14 cellular contexts compared by ENCODE assay signal in genomic region chr7:139525239-139525638, GRCh38. TPM values are rescaled to one million over a fixed set of nuclear protein-coding genes. Genes with fewer than 3 reads are reported as not detected.
A peak's percentile ranks its signal among the peaks of the same experiment; 100 is the strongest.
DNase-seq lines count a peak whose midpoint lies in the region; ATAC-seq, FAIRE-seq and TF ChIP-seq lines count a peak whose summit lies in the region.
"Had no signal": no experiment of that assay in that cellular context is flagged by ENCODE, and none has a peak within 500 bp of the region (broad histone marks: within the 10 kb centered on the region; RNA-seq: fewer than 3 reads in every experiment).

No MANE protein-coding gene starts in this region.

- H4K5ac ChIP-seq in H1 (ENCODE audit: insufficient read length, low read depth, low read length): no peak overlapping the region

- H3K4me3 ChIP-seq in HepG2 (replicated peaks in 1 of 3; ENCODE audit: insufficient read depth in 1 of 3, low read depth in 2 of 3, low read length in 3 of 3): no peak overlapping the region
- no peak overlapping the region for H3K4me3 ChIP-seq in right lobe of liver
- no peak overlapping the region for H3K4me3 ChIP-seq in H1 (ENCODE audit: extremely low read depth in 1 of 4, insufficient read depth in 2 of 4, low read depth in 3 of 4, low read length in 4 of 4)
- H3K4me3 ChIP-seq in PC-3 (ENCODE audit: low read length): no peak overlapping the region
- H3K4me3 ChIP-seq: BLaER1 treated with 17β-estradiol and CSF1 and Interleukin-3, amounts not matched to agents 10 nM and 100 nM had no signal

- intact Hi-C loops in HepG2 (cut with micrococcal nuclease; ENCODE audit: unreplicated experiment): no loop called here
- intact Hi-C loops in right lobe of liver (cut with DNase I): no loop called here
- intact Hi-C loops in PC-3 (cut with micrococcal nuclease): no loop called here

- 71% methylated on average over 10 of the region's 10 CpGs for WGBS in HepG2 (ENCODE audit: low lambda C conversion rate)
- 81% methylated on average over 6 of the region's 10 CpGs for WGBS in right lobe of liver (ENCODE audit: insufficient coverage, low coverage, low lambda C conversion rate, missing lambda C conversion rate)
- WGBS in H1 (ENCODE audit: extremely low coverage in 1 of 2, insufficient coverage in 1 of 2, insufficient read length in 1 of 2, insufficient replicate concordance in 2 of 2, low coverage in 1 of 2, low lambda C conversion rate in 2 of 2, missing lambda C conversion rate in 1 of 2), 2 experiments: 90% methylated on average over 8 of the region's 10 CpGs; no CpG with 5 or more reads in 1 of the 2 experiments

- H4K91ac ChIP-seq in H1 (replicated peaks; ENCODE audit: insufficient read length, low read length): no peak overlapping the region

- H3K27me3 ChIP-seq in HepG2 (ENCODE audit: control insufficient read depth in 1 of 2, insufficient read depth in 2 of 2, low read length in 2 of 2) (peaks cover 0 to 51% of the 10 kb centered on the region in 2 experiments; a peak in 4 of 5 replicates), right lobe of liver (no peaks in the 10 kb centered on the region), H1 (replicated peaks in 1 of 4; ENCODE audit: control insufficient read depth in 3 of 4, extremely low read depth in 1 of 4, insufficient read depth in 3 of 4, low read length in 3 of 4) (peaks cover 20 to 47% (median 38%) of the 10 kb centered on the region in 4 experiments), PC-3 (ENCODE audit: low read length) (no peaks in the 10 kb centered on the region)

- in situ Hi-C loops in HepG2 (cut with HindIII; ENCODE audit: extremely low pct_ligation_motif_present, low pct_unique_long_range_greater_than_20kb): no loop called here

- no peak for TF ChIP-seq RAD21 in HepG2 (CRISPR knock-in tag; IDR thresholded peaks at IDR 0.05)
- TF ChIP-seq RAD21 in H1 (IDR thresholded peaks at IDR 0.05 in 1 of 2, conservative IDR thresholded peaks at IDR 0.05 in 1 of 2; ENCODE audit: low read depth in 2 of 2, low read length in 2 of 2): no peak

- FAIRE-seq in HepG2 (lab: Jason Lieb, UNC): no peak
- no peak for FAIRE-seq in H1 (lab: Jason Lieb, UNC)

- no peak for DNase-seq in HepG2 (ENCODE audit: low spot score)
- no peak for DNase-seq in right lobe of liver
- no peak for DNase-seq in H1 (ENCODE audit: low read depth in 1 of 2, low spot score in 2 of 2)
- DNase-seq in neural crest cell (ENCODE audit: low read depth, low spot score): no peak
- DNase-seq in PC-3: no peak
- no peak for DNase-seq in stimulated activated CD4-positive, alpha-beta T cell treated with anti-CD3 and anti-CD28 coated beads, Interleukin-15, amount 100 ng/mL, for 24 hours
- DNase-seq: 8988T; AML-193; CD4-positive, CD25-positive, alpha-beta regulatory T cell had no signal

- no peaks in the 10 kb centered on the region for H3F3A ChIP-seq in PC-3 (ENCODE audit: low read length, unreplicated experiment)

- H3K4me1 Mint-ChIP-seq in neural crest cell: peaks cover 7% of the 10 kb centered on the region

- CTCF ChIA-PET in HepG2 (lab: Yijun Ruan, JAX; ENCODE audit: low intra/inter-chr PET ratio, low total read pairs): no interaction called here
- CTCF ChIA-PET in H1 (lab: Charles Lee; ENCODE audit: partially characterized antibody): interaction anchor here (0.9 to 2.1 kb wide), 5 partner anchors 17 to 96 kb away, joined by 3 to 13 read pairs (median 5); no protein-coding TSS in a partner anchor
- CTCF ChIA-PET in PC-3 (lab: Charles Lee): no interaction called here

- TF ChIP-seq EP300 in HepG2 (IDR thresholded peaks at IDR 0.05; ENCODE audit: low read depth in 2 of 2, low read length in 2 of 2) (no peak), HepG2 (CRISPR knock-in tag; IDR thresholded peaks at IDR 0.05; ENCODE audit: borderline replicate concordance) (no peak), H1 (IDR thresholded peaks at IDR 0.05; ENCODE audit: borderline replicate concordance in 1 of 2, low read depth in 2 of 2, low read length in 2 of 2) (no peak)

- POLR2A ChIA-PET in HepG2 (lab: Yijun Ruan, JAX): no interaction called here
- POLR2A ChIA-PET in H1 (lab: Charles Lee; ENCODE audit: partially characterized antibody): interaction anchor here (0.8 to 1.5 kb wide), 5 partner anchors 9 to 97 kb away, joined by 3 to 4 read pairs (median 3); partner anchors contain the start of gene KLRG2
- POLR2A ChIA-PET in PC-3 (lab: Charles Lee; ENCODE audit: unreplicated experiment): no interaction called here

- no peaks in the 10 kb centered on the region for H3K9me3 Mint-ChIP-seq in neural crest cell

- no peak overlapping the region for H3K14ac ChIP-seq in H1 (ENCODE audit: insufficient read length)

- no peak overlapping the region for H2BK120ac ChIP-seq in H1 (replicated peaks; ENCODE audit: low read depth, low read length)

- no peak overlapping the region for H3K23ac ChIP-seq in H1 (ENCODE audit: insufficient read length)

- peak overlapping the region; percentile 12; the same call in 1 of the 2 replicates for H2BK12ac ChIP-seq in H1 (ENCODE audit: low read depth, low read length)

- H3K27ac Mint-ChIP-seq in neural crest cell (ENCODE audit: unreplicated experiment): no peak overlapping the region

- peak overlapping the region; percentile 55; the same call in 1 of the 2 replicates for H2BK15ac ChIP-seq in H1 (ENCODE audit: low read length)

- TF ChIP-seq POLR2A in HepG2 (IDR thresholded peaks at IDR 0.05; ENCODE audit: insufficient read depth in 1 of 2, low read depth in 2 of 2, low read length in 2 of 2) (no peak), right lobe of liver (IDR thresholded peaks at IDR 0.05) (no peak), H1 (IDR thresholded peaks at IDR 0.05; ENCODE audit: control extremely low read depth in 1 of 2, low read depth in 2 of 2, low read length in 2 of 2) (no peak)

- H3K23me2 ChIP-seq in H1 (ENCODE audit: low read depth, low read length): peaks cover 5% of the 10 kb centered on the region; the same call in 1 of the 2 replicates

- H3K56ac ChIP-seq in H1 (replicated peaks; ENCODE audit: insufficient read length, low read depth, low read length): no peak overlapping the region

- H2BK5ac ChIP-seq in H1 (ENCODE audit: low read depth, low read length): no peak overlapping the region; the same call in 1 of the 2 replicates

- H3K4me1 ChIP-seq in HepG2 (ENCODE audit: insufficient read depth, low read length) (peaks cover 5% of the 10 kb centered on the region; the same call in 1 of the 2 replicates), right lobe of liver (no peaks in the 10 kb centered on the region), H1 (replicated peaks in 1 of 4; ENCODE audit: control insufficient read depth in 3 of 4, insufficient read depth in 4 of 4, low read length in 3 of 4) (peaks cover 0 to 7% (median 0%) of the 10 kb centered on the region in 4 experiments; a peak in 2 of 7 replicates), PC-3 (ENCODE audit: insufficient read depth, low read length) (no peaks in the 10 kb centered on the region)

- no peaks in the 10 kb centered on the region for H3K9me2 ChIP-seq in PC-3 (replicated peaks; ENCODE audit: low read length)

- H3K4me3 Mint-ChIP-seq in neural crest cell: peak overlapping the region; percentile 35

- H2AK5ac ChIP-seq in H1 (ENCODE audit: low read depth, low read length): no peak overlapping the region

- H2AFZ ChIP-seq in HepG2 (ENCODE audit: low read length): no peak overlapping the region
- no peak overlapping the region for H2AFZ ChIP-seq in H1 (ENCODE audit: low read length)
- H2AFZ ChIP-seq in PC-3 (ENCODE audit: low read length): no peak overlapping the region

- no peaks in the 10 kb centered on the region for H3K79me1 ChIP-seq in H1 (ENCODE audit: low read depth, low read length)

- no peaks in the 10 kb centered on the region for H3K36me3 ChIP-seq in HepG2 (replicated peaks in 1 of 2; ENCODE audit: control insufficient read depth in 1 of 2, insufficient read depth in 2 of 2, low read length in 2 of 2)
- no peaks in the 10 kb centered on the region for H3K36me3 ChIP-seq in right lobe of liver
- no peaks in the 10 kb centered on the region for H3K36me3 ChIP-seq in H1 (ENCODE audit: control insufficient read depth in 2 of 4, insufficient read depth in 4 of 4, low read length in 3 of 4)
- H3K36me3 ChIP-seq in PC-3 (ENCODE audit: low read depth, low read length): no peaks in the 10 kb centered on the region
- H3K36me3 ChIP-seq: BLaER1 treated with 17β-estradiol and CSF1 and Interleukin-3, amounts not matched to agents 10 nM and 100 nM had no signal

- ATAC-seq in HepG2: peak; percentile 22; the same call in 2 of the 3 replicates
- no peak for ATAC-seq in right lobe of liver
- no peak for ATAC-seq in PC-3
- ATAC-seq in HG02610 (IDR thresholded peaks at IDR 0.05; ENCODE audit: unreplicated experiment): no peak
- no peak for ATAC-seq in HG03159 (IDR thresholded peaks at IDR 0.05; ENCODE audit: unreplicated experiment)

- TF ChIP-seq CTCF in HepG2 (CRISPR knock-in tag; IDR thresholded peaks at IDR 0.05) (no peak), right lobe of liver (IDR thresholded peaks at IDR 0.05) (no peak), H1 (IDR thresholded peaks at IDR 0.05; ENCODE audit: control extremely low read depth in 1 of 3, insufficient read depth in 1 of 3, low read depth in 1 of 3, low read length in 3 of 3) (no peak), neural crest cell (conservative IDR thresholded peaks at IDR 0.05) (no peak), PC-3 (conservative IDR thresholded peaks at IDR 0.05; ENCODE audit: low read depth, low read length) (no peak)

- H4K20me1 ChIP-seq in HepG2 (ENCODE audit: insufficient read depth, low read length) (no peaks in the 10 kb centered on the region; the same call in 1 of the 2 replicates), H1 (replicated peaks in 1 of 2; ENCODE audit: control insufficient read depth in 1 of 2, insufficient read depth in 2 of 2, low read length in 2 of 2) (peaks cover 0 to 2% of the 10 kb centered on the region in 2 experiments), PC-3 (ENCODE audit: low read length) (no peaks in the 10 kb centered on the region)
- H4K20me1 ChIP-seq: BLaER1 treated with 17β-estradiol and CSF1 and Interleukin-3, amounts not matched to agents 10 nM and 100 nM had no signal

- no peak overlapping the region for H3K4me2 ChIP-seq in HepG2 (ENCODE audit: low read depth, low read length)
- no peak overlapping the region for H3K4me2 ChIP-seq in H1 (ENCODE audit: insufficient read depth in 1 of 2, low read depth in 2 of 2, low read length in 2 of 2)
- H3K4me2 ChIP-seq in PC-3 (ENCODE audit: low read length): no peak overlapping the region
- H3K4me2 ChIP-seq: BLaER1 treated with 17β-estradiol and CSF1 and Interleukin-3, amounts not matched to agents 10 nM and 100 nM had no signal

- H3K79me2 ChIP-seq in HepG2 (ENCODE audit: insufficient read depth, low read length): no peaks in the 10 kb centered on the region
- no peaks in the 10 kb centered on the region for H3K79me2 ChIP-seq in H1 (ENCODE audit: control insufficient read depth in 1 of 2, insufficient read depth in 2 of 2, low read length in 2 of 2)
- no peaks in the 10 kb centered on the region for H3K79me2 ChIP-seq in PC-3 (ENCODE audit: low read length)

- no peak overlapping the region for H2BK20ac ChIP-seq in H1 (ENCODE audit: low read length)

- H3K9me3 ChIP-seq in HepG2 (ENCODE audit: low read length) (no peaks in the 10 kb centered on the region), right lobe of liver (no peaks in the 10 kb centered on the region), H1 (ENCODE audit: insufficient read depth in 2 of 2, low read depth in 1 of 2, low read length in 1 of 2) (peaks cover 0 to 4% of the 10 kb centered on the region in 2 experiments; a peak in 1 of 4 replicates), PC-3 (ENCODE audit: low read length) (no peaks in the 10 kb centered on the region)

- BruUV-seq in HepG2 (replicated peaks; lab: Mats Ljungman, UMichigan) (no TSS peak), PC-3 (replicated peaks; lab: Mats Ljungman, UMichigan) (no TSS peak)

- H3K27ac ChIP-seq in HepG2 (ENCODE audit: extremely low read length, insufficient read depth, low read length) (no peak overlapping the region), right lobe of liver (no peak overlapping the region), H1 (ENCODE audit: low read depth, low read length) (no peak overlapping the region), PC-3 (ENCODE audit: low read length) (no peak overlapping the region)
- H3K27ac ChIP-seq: BLaER1 treated with 17β-estradiol and CSF1 and Interleukin-3, amounts not matched to agents 10 nM and 100 nM had no signal

- peaks cover 55% of the 10 kb centered on the region for H3K27me3 Mint-ChIP-seq in neural crest cell (ENCODE audit: low read depth)

- peaks cover 3% of the 10 kb centered on the region for H3K36me3 Mint-ChIP-seq in neural crest cell (ENCODE audit: low read depth)

- no peak overlapping the region for H3K4ac ChIP-seq in H1 (replicated peaks; ENCODE audit: insufficient read length, low read depth, low read length)

- no peak overlapping the region for H3K9ac ChIP-seq in HepG2 (ENCODE audit: insufficient read depth, low read depth, low read length)
- no peak overlapping the region for H3K9ac ChIP-seq in H1 (replicated peaks in 1 of 4; ENCODE audit: extremely low read depth in 1 of 4, low read depth in 3 of 4, low read length in 3 of 4)
- no peak overlapping the region for H3K9ac ChIP-seq in PC-3 (ENCODE audit: low read length)
- H3K9ac ChIP-seq: BLaER1 treated with 17β-estradiol and CSF1 and Interleukin-3, amounts not matched to agents 10 nM and 100 nM had no signal

- H3K18ac ChIP-seq in H1 (ENCODE audit: extremely low read depth, low read length): no peak overlapping the region

- H4K8ac ChIP-seq in H1 (ENCODE audit: extremely low read depth, insufficient read depth, low read length): no peak overlapping the region

RNA-seq across cellular contexts. Expression of gene CLEC2L, which starts 1.8 kb away (rescaled TPM):
- total RNA-seq in HepG2 (2016; rRNA removed; fragmentation: Illumina TruSeq; extraction: Trizol) (0.20 TPM in 2 replicates), right lobe of liver (not detected), neural crest cell (0.39 and 0.65 TPM in 2 replicates), PC-3 (2014; rRNA removed) (not detected in 2 replicates)
- total RNA-seq in HepG2 (2016; cell fraction: cytosol; rRNA removed; fragmentation: Illumina TruSeq; extraction: Trizol; ENCODE audit: low read depth): 0.20 and 0.26 TPM in 2 replicates
- 0.18 and 0.26 TPM in 2 replicates for total RNA-seq in HepG2 (2016; cell fraction: insoluble cytoplasmic fraction; rRNA removed; fragmentation: Illumina TruSeq; extraction: Trizol)
- total RNA-seq in HepG2 (2016; cell fraction: membrane; rRNA removed; fragmentation: Illumina TruSeq; extraction: Trizol): 0.45 TPM in 1 of 2 replicates, not detected in the other
- not detected in 2 replicates for total RNA-seq in HepG2 (2016; cell fraction: nucleus; rRNA removed; fragmentation: Illumina TruSeq; extraction: Trizol)
- polyA plus RNA-seq in HepG2 (2011; rRNA removed) (0.25 and 0.56 TPM in 2 replicates), H1 (2011; rRNA removed) (1.5 and 1.9 TPM in 2 replicates)
- polyA plus RNA-seq in HepG2 (2011; cell fraction: cytosol; rRNA removed): 0.28 and 0.48 TPM in 2 replicates
- 0.23 and 0.24 TPM in 2 replicates for polyA plus RNA-seq in HepG2 (2011; cell fraction: nucleus; rRNA removed)
- polyA plus RNA-seq in HepG2 (2012): not detected in 2 replicates
- 0.07 and 0.22 TPM in 2 replicates for polyA plus RNA-seq in HepG2 (2016; cell fraction: cytosol; fragmentation: Illumina TruSeq; extraction: Trizol; ENCODE audit: low read depth)
- 0.29 and 0.39 TPM in 2 replicates for polyA plus RNA-seq in HepG2 (2016; cell fraction: insoluble cytoplasmic fraction; fragmentation: Illumina TruSeq; extraction: Trizol; ENCODE audit: low read depth)
- 0.48 and 0.54 TPM in 2 replicates for polyA plus RNA-seq in HepG2 (2016; cell fraction: membrane; fragmentation: Illumina TruSeq; extraction: Trizol; ENCODE audit: low read depth)
- 0.59 TPM in 1 of 2 replicates, not detected in the other for polyA plus RNA-seq in HepG2 (2016; cell fraction: nucleus; fragmentation: Illumina TruSeq; extraction: Trizol; ENCODE audit: insufficient read depth, low read depth)
- 0.70 TPM in 1 of 2 replicates, not detected in the other for polyA minus RNA-seq in HepG2 (2011; rRNA and poly(A)+ RNA removed; ENCODE audit: low replicate concordance)
- not detected in 2 replicates for polyA minus RNA-seq in HepG2 (2011; cell fraction: cytosol; rRNA and poly(A)+ RNA removed)
- polyA minus RNA-seq in HepG2 (2011; cell fraction: nucleus; rRNA and poly(A)+ RNA removed): not detected in 2 replicates
- 0.20 TPM in 1 of 2 replicates, not detected in the other for total RNA-seq in H1 (2021; fragmentation: NEBNext Ultra II Directional; extraction: Animal tissue kit (Norgen Biotek cat#: 25700))
- polyA plus RNA-seq in H1 (2011; cell fraction: cytosol; rRNA removed): 1.0 TPM
- 1.7 TPM for polyA plus RNA-seq in H1 (2011; cell fraction: nucleus; rRNA removed)
- polyA plus RNA-seq in H1 (2012, experiment 1 of 2): 0.50 to 0.68 TPM (median 0.50 TPM) in 3 of 4 replicates, not detected in the other
- polyA plus RNA-seq in H1 (2012, experiment 2 of 2): 0.38 TPM
- 0.30 TPM for polyA plus RNA-seq in H1 (2013, experiment 1 of 2)
- polyA plus RNA-seq in H1 (2013, experiment 2 of 2): 0.18 TPM
- polyA minus RNA-seq in H1 (2011; rRNA and poly(A)+ RNA removed): 0.37 and 0.38 TPM in 2 replicates
- polyA minus RNA-seq in H1 (2011; cell fraction: cytosol; rRNA and poly(A)+ RNA removed): not detected
- polyA minus RNA-seq in H1 (2011; cell fraction: nucleus; rRNA and poly(A)+ RNA removed): 0.30 TPM
- total RNA-seq: H7, HT1080 had no signal
- polyA plus RNA-seq: CD4-positive, CD25-positive, alpha-beta regulatory T cell had no signal

RNA-seq across cellular contexts. Expression of gene KLRG2, which starts 41.8 kb away (rescaled TPM):
- total RNA-seq in HepG2 (2016; rRNA removed; fragmentation: Illumina TruSeq; extraction: Trizol): not detected in 2 replicates
- not detected in 2 replicates for total RNA-seq in HepG2 (2016; cell fraction: cytosol; rRNA removed; fragmentation: Illumina TruSeq; extraction: Trizol; ENCODE audit: low read depth)
- total RNA-seq in HepG2 (2016; cell fraction: insoluble cytoplasmic fraction; rRNA removed; fragmentation: Illumina TruSeq; extraction: Trizol): not detected in 2 replicates
- total RNA-seq in HepG2 (2016; cell fraction: membrane; rRNA removed; fragmentation: Illumina TruSeq; extraction: Trizol): not detected in 2 replicates
- total RNA-seq in HepG2 (2016; cell fraction: nucleus; rRNA removed; fragmentation: Illumina TruSeq; extraction: Trizol): not detected in 2 replicates
- polyA plus RNA-seq in HepG2 (2011; rRNA removed): not detected in 2 replicates
- not detected in 2 replicates for polyA plus RNA-seq in HepG2 (2011; cell fraction: cytosol; rRNA removed)
- polyA plus RNA-seq in HepG2 (2011; cell fraction: nucleus; rRNA removed): not detected in 2 replicates
- not detected in 2 replicates for polyA plus RNA-seq in HepG2 (2012)
- not detected in 2 replicates for polyA plus RNA-seq in HepG2 (2016; cell fraction: cytosol; fragmentation: Illumina TruSeq; extraction: Trizol; ENCODE audit: low read depth)
- polyA plus RNA-seq in HepG2 (2016; cell fraction: insoluble cytoplasmic fraction; fragmentation: Illumina TruSeq; extraction: Trizol; ENCODE audit: low read depth): not detected in 2 replicates
- not detected in 2 replicates for polyA plus RNA-seq in HepG2 (2016; cell fraction: membrane; fragmentation: Illumina TruSeq; extraction: Trizol; ENCODE audit: low read depth)
- polyA plus RNA-seq in HepG2 (2016; cell fraction: nucleus; fragmentation: Illumina TruSeq; extraction: Trizol; ENCODE audit: insufficient read depth, low read depth): not detected in 2 replicates
- not detected in 2 replicates for polyA minus RNA-seq in HepG2 (2011; rRNA and poly(A)+ RNA removed; ENCODE audit: low replicate concordance)
- polyA minus RNA-seq in HepG2 (2011; cell fraction: cytosol; rRNA and poly(A)+ RNA removed): not detected in 2 replicates
- not detected in 2 replicates for polyA minus RNA-seq in HepG2 (2011; cell fraction: nucleus; rRNA and poly(A)+ RNA removed)
- total RNA-seq in right lobe of liver: not detected
- 14.9 and 20.4 TPM in 2 replicates for total RNA-seq in H1 (2021; fragmentation: NEBNext Ultra II Directional; extraction: Animal tissue kit (Norgen Biotek cat#: 25700))
- polyA plus RNA-seq in H1 (2011; rRNA removed): 8.9 and 13.9 TPM in 2 replicates
- polyA plus RNA-seq in H1 (2011; cell fraction: cytosol; rRNA removed): 10.2 TPM
- 14.5 TPM for polyA plus RNA-seq in H1 (2011; cell fraction: nucleus; rRNA removed)
- polyA plus RNA-seq in H1 (2012, experiment 1 of 2): 7.8 to 10.9 TPM (median 9.8 TPM) in 4 replicates
- 10.4 TPM for polyA plus RNA-seq in H1 (2012, experiment 2 of 2)
- 10.1 TPM for polyA plus RNA-seq in H1 (2013, experiment 1 of 2)
- 10.3 TPM for polyA plus RNA-seq in H1 (2013, experiment 2 of 2)
- 5.8 and 6.8 TPM in 2 replicates for polyA minus RNA-seq in H1 (2011; rRNA and poly(A)+ RNA removed)
- polyA minus RNA-seq in H1 (2011; cell fraction: cytosol; rRNA and poly(A)+ RNA removed): 14.7 TPM
- polyA minus RNA-seq in H1 (2011; cell fraction: nucleus; rRNA and poly(A)+ RNA removed): 16.5 TPM
- not detected in 2 replicates for total RNA-seq in neural crest cell
- 2.2 and 3.3 TPM in 2 replicates for total RNA-seq in PC-3 (2014; rRNA removed)
- total RNA-seq: CD4-positive, CD25-positive, alpha-beta regulatory T cell; HT1080 had no signal
- polyA plus RNA-seq: CD4-positive, CD25-positive, alpha-beta regulatory T cell had no signal

Comparison
In these comparisons a context has a peak if more than half of its experiments do, and no peak if none do; other contexts are left out.
1. Of the 41 proteins assayed by ChIP-seq in both HepG2 and H1: peak only in HepG2: CEBPB; only in H1: none; in both: none; in neither: 40.